8 cellular contexts compared by ENCODE assay signal in the genomic region with DNA sequence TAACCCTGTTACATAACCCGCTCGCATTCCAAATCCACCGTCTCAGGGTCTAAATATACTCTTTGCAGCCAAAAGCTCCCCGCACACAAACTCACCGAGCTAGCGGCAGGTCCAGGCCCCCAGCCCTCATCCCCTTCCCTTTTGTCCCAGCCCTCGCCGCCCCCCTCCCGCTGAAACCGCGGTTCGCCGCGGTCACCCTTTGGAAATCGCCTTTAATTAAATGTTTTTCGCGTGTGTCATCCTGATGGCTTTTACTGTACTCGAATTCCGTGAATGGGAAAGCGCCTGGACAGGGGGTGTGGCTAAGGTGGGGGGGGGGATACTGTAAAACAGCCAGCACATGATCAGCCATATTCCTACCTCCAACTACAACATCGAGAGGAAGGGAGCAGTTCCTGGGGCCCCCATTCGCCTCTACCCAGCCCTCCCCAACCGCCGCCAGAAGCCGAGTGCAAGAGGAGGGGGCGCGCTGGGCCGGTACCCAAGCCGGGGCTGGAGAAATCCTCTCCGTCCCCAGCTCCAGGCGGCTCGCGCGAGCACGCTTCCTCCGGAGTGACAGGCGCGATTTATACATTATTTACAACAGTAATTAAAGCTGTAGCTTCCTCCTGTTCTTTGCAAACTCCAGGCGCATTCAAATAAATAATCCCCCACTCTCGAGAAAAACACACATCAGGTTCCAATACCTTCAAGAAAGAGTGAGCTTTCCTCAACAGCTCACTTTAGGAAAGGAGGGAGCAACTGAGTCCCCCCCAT. TPM values are rescaled to one million over a fixed set of nuclear protein-coding genes. Genes with fewer than 3 reads are reported as not detected.
DNase-seq lines count a peak whose midpoint lies in the region; ATAC-seq and TF ChIP-seq lines count a peak whose summit lies in the region.

No MANE protein-coding gene starts in this region.

- no peaks in the 10 kb centered on the region for H3K79me2 ChIP-seq in KMS-11 (ENCODE audit: insufficient read depth, low read depth)

- no peak for ATAC-seq in HG02623 (IDR thresholded peaks at IDR 0.05; ENCODE audit: unreplicated experiment)

- intact Hi-C loops in Caco-2 (cut with micrococcal nuclease; ENCODE audit: unreplicated experiment) = no loop called here

- no peaks in the 10 kb centered on the region for H4K20me1 ChIP-seq in KMS-11 (ENCODE audit: insufficient read depth)

- H3K9ac ChIP-seq in KMS-11 = no peak overlapping the region; the same call in 1 of the 2 replicates
- H3K9ac ChIP-seq in skeletal muscle satellite cell (ENCODE audit: low read depth, low read length) = peak overlapping the region; percentile 50

- no peak for TF ChIP-seq CTCF in Caco-2 (IDR thresholded peaks at IDR 0.05; ENCODE audit: insufficient read depth in 1 of 2, low read depth in 1 of 2, low read length in 1 of 2, severe bottlenecking in 1 of 2, unreplicated experiment in 1 of 2)
- TF ChIP-seq CTCF in KMS-11 (conservative IDR thresholded peaks at IDR 0.05; ENCODE audit: low read depth, low read length) = no peak
- TF ChIP-seq CTCF in astrocyte of the spinal cord (IDR thresholded peaks at IDR 0.05; ENCODE audit: low read depth, low read length) = no peak

- no peaks in the 10 kb centered on the region for H3K36me3 Mint-ChIP-seq in Caco-2 (ENCODE audit: insufficient read depth, unreplicated experiment)

- H2AFZ ChIP-seq in KMS-11 (ENCODE audit: low read depth) = peak overlapping the region; percentile 82

- peak overlapping the region; percentile 74 for H3K4me3 Mint-ChIP-seq in Caco-2 (ENCODE audit: unreplicated experiment)

- CTCF ChIA-PET in Caco-2 (lab: Charles Lee) = interaction anchor here (0.6 to 0.7 kb wide), 2 partner anchors 311 to 867 kb away, joined by 3 to 5 read pairs; no protein-coding TSS in a partner anchor

- no TSS peak for BruUV-seq in Caco-2 (replicated peaks; lab: Mats Ljungman, UMichigan)

- no peaks in the 10 kb centered on the region for H3K4me1 Mint-ChIP-seq in Caco-2 (ENCODE audit: low read depth, unreplicated experiment)

- H3K27me3 Mint-ChIP-seq in Caco-2 (ENCODE audit: insufficient read depth, unreplicated experiment) = peaks cover 18% of the 10 kb centered on the region

- H3K36me3 ChIP-seq in Caco-2 (ENCODE audit: control insufficient read depth, insufficient read depth, low read length) (no peaks in the 10 kb centered on the region), KMS-11 (ENCODE audit: insufficient read depth) (no peaks in the 10 kb centered on the region), skeletal muscle satellite cell (ENCODE audit: insufficient read depth, low read length) (no peaks in the 10 kb centered on the region)

- H3K4me1 ChIP-seq in Caco-2 = no peaks in the 10 kb centered on the region
- no peaks in the 10 kb centered on the region for H3K4me1 ChIP-seq in KMS-11 (ENCODE audit: low read depth, poor library complexity, severe bottlenecking)
- peaks cover 13% of the 10 kb centered on the region for H3K4me1 ChIP-seq in skeletal muscle satellite cell (ENCODE audit: control insufficient read depth, insufficient read depth, low read length)

- in situ Hi-C loops in astrocyte of the spinal cord (cut with HindIII; ENCODE audit: low sequenced_read_pairs) = no loop called here

- no peaks in the 10 kb centered on the region for H3K9me3 ChIP-seq in Caco-2
- H3K9me3 ChIP-seq in skeletal muscle satellite cell (replicated peaks; ENCODE audit: low read length) = no peaks in the 10 kb centered on the region

- H3K27me3 ChIP-seq in Caco-2 (replicated peaks; ENCODE audit: control insufficient read depth, insufficient read depth, low read length) (no peaks in the 10 kb centered on the region), KMS-11 (ENCODE audit: insufficient read depth, low read depth) (no peaks in the 10 kb centered on the region), skeletal muscle satellite cell (ENCODE audit: control insufficient read depth, insufficient read depth, low read length) (peaks cover 31% of the 10 kb centered on the region)

- H3K27ac Mint-ChIP-seq in Caco-2 (ENCODE audit: unreplicated experiment) = no peak overlapping the region

- DNase-seq in Caco-2 (no peak), astrocyte of the spinal cord (ENCODE audit: low read depth, low spot score) (peak; percentile 66), iPS-NIHi11 (ENCODE audit: low spot score) (peak; percentile 34), DMS79 treated with DMSO at 0.1 percent for 48 hours (lab: John Stamatoyannopoulos, UW) (no peak)
- DNase-seq in effector CD4-positive, alpha-beta T cell = no peak

- H3K4me3 ChIP-seq in Caco-2 (ENCODE audit: low read depth, low read length) (peak overlapping the region; percentile 61), KMS-11 (IDR thresholded peaks at IDR 0.05; ENCODE audit: insufficient read depth, low read depth, low read length) (no peak overlapping the region), astrocyte of the spinal cord (ENCODE audit: low read depth, low read length) (peak overlapping the region; percentile 73), skeletal muscle satellite cell (ENCODE audit: low read length) (peak overlapping the region; percentile 81)

- H3K4me2 ChIP-seq in KMS-11 = peak overlapping the region; percentile 68
- peak overlapping the region; percentile 86 for H3K4me2 ChIP-seq in skeletal muscle satellite cell (ENCODE audit: low read length)

- POLR2A ChIA-PET in Caco-2 (lab: Charles Lee) = no interaction called here

- no peak overlapping the region for H3K27ac ChIP-seq in KMS-11

- H3K9me3 Mint-ChIP-seq in Caco-2 (ENCODE audit: unreplicated experiment) = no peaks in the 10 kb centered on the region

RNA-seq across cellular contexts. Expression of a gene that starts 1.7 kb away (rescaled TPM):
- total RNA-seq in Caco-2 (2022) = 19.3 and 23.5 TPM in 2 replicates
- total RNA-seq in skeletal muscle satellite cell (2012; rRNA removed) = 11.9 and 21.8 TPM in 2 replicates

Comparison
In these comparisons a context has a peak if more than half of its experiments do, and no peak if none do; other contexts are left out.
1. DNase-seq: peak in astrocyte of the spinal cord (single experiment) and iPS-NIHi11 (single experiment); none in Caco-2 (0 of 2), DMS79 treated with DMSO at 0.1 percent for 48 hours (single experiment) and effector CD4-positive, alpha-beta T cell (single experiment).